27 cellular contexts compared by ENCODE assay signal in genomic region chr11:85913486-85913885, GRCh38. TPM values are rescaled to one million over a fixed set of nuclear protein-coding genes. Genes with fewer than 3 reads are reported as not detected.
DNase-seq lines count a peak whose midpoint lies in the region; ATAC-seq, FAIRE-seq and TF ChIP-seq lines count a peak whose summit lies in the region.
"Had no signal": no experiment of that assay in that cellular context is flagged by ENCODE, and none has a peak within 500 bp of the region (broad histone marks: within the 10 kb centered on the region; RNA-seq: fewer than 3 reads in every experiment).

No MANE protein-coding gene starts in this region.

- H3K27ac ChIP-seq in right lobe of liver (no peak overlapping the region), HepG2 (ENCODE audit: extremely low read length, insufficient read depth, low read length) (no peak overlapping the region), brain microvascular endothelial cell (no peak overlapping the region)
- H3K27ac ChIP-seq: GM23248, HL-60, SJCRH30 had no signal

- no peak for DNase-seq in right lobe of liver
- no peak for DNase-seq in HepG2 (ENCODE audit: low spot score)
- peak; percentile 15 for DNase-seq in NOMO-1 treated with DMSO at 0.1 percent for 48 hours (lab: John Stamatoyannopoulos, UW; ENCODE audit: unreplicated experiment)
- DNase-seq in UCSD-AML1 (lab: John Stamatoyannopoulos, UW; ENCODE audit: unreplicated experiment): peak; percentile 14
- no peak for DNase-seq in brain microvascular endothelial cell
- no peak for DNase-seq in LoVo (ENCODE audit: low spot score)
- no peak for DNase-seq in DMS153 (lab: John Stamatoyannopoulos, UW)
- DNase-seq: CD4-positive, CD25-positive, alpha-beta regulatory T cell; DND-41; GM23248; H9; HFFc6; KBM-7; NCI-H1048; NCI-H1417 treated with DMSO at 0.1 percent for 48 hours; NCI-H187; NCI-H2107; NCI-H446 treated with DMSO at 0.1 percent for 48 hours; NCI-H526 treated with DMSO at 0.1 percent for 48 hours; SJCRH30 had no signal

- H3K4me2 ChIP-seq in HepG2 (ENCODE audit: low read depth, low read length): no peak overlapping the region

- H3K4me1 ChIP-seq in right lobe of liver: no peaks in the 10 kb centered on the region
- peaks cover 6% of the 10 kb centered on the region for H3K4me1 ChIP-seq in HepG2 (ENCODE audit: insufficient read depth, low read length)
- H3K4me1 ChIP-seq: SJCRH30 had no signal

- H3K9me3 ChIP-seq in right lobe of liver (no peaks in the 10 kb centered on the region), HepG2 (ENCODE audit: low read length) (peaks cover 7% of the 10 kb centered on the region)

- H3K4me3 ChIP-seq in right lobe of liver: no peak overlapping the region
- H3K4me3 ChIP-seq in HepG2 (replicated peaks in 1 of 3; ENCODE audit: insufficient read depth in 1 of 3, low read depth in 2 of 3, low read length in 3 of 3): no peak overlapping the region
- no peak overlapping the region for H3K4me3 ChIP-seq in brain microvascular endothelial cell (ENCODE audit: low read depth, low read length)
- H3K4me3 ChIP-seq: GM12878, GM23248, SJCRH30 had no signal

- no peak for TF ChIP-seq RAD21 in HepG2 (CRISPR knock-in tag; IDR thresholded peaks at IDR 0.05)

- TF ChIP-seq POLR2A in right lobe of liver (IDR thresholded peaks at IDR 0.05) (no peak), HepG2 (IDR thresholded peaks at IDR 0.05; ENCODE audit: insufficient read depth in 1 of 2, low read depth in 2 of 2, low read length in 2 of 2) (no peak)

- TF ChIP-seq CTCF in right lobe of liver (IDR thresholded peaks at IDR 0.05): no peak
- no peak for TF ChIP-seq CTCF in HepG2 (CRISPR knock-in tag; IDR thresholded peaks at IDR 0.05)
- TF ChIP-seq CTCF in brain microvascular endothelial cell (IDR thresholded peaks at IDR 0.05; ENCODE audit: low read depth, low read length, missing control alignments): no peak

- H4K20me1 ChIP-seq in HepG2 (ENCODE audit: insufficient read depth, low read length): no peaks in the 10 kb centered on the region

- ATAC-seq in right lobe of liver: peak; percentile 24 to 46 (median 38)
- ATAC-seq in HepG2: no peak
- ATAC-seq in HG02870 (IDR thresholded peaks at IDR 0.05; ENCODE audit: unreplicated experiment): no peak
- ATAC-seq: GM12878, Panc1 had no signal

- intact Hi-C loops in right lobe of liver (cut with DNase I): no loop called here
- intact Hi-C loops in HepG2 (cut with micrococcal nuclease; ENCODE audit: unreplicated experiment): no loop called here

- H3K27me3 ChIP-seq in right lobe of liver (no peaks in the 10 kb centered on the region), HepG2 (ENCODE audit: control insufficient read depth in 1 of 2, insufficient read depth in 2 of 2, low read length in 2 of 2) (no peaks in the 10 kb centered on the region), brain microvascular endothelial cell (replicated peaks) (no peaks in the 10 kb centered on the region)
- H3K27me3 ChIP-seq: SJCRH30 had no signal

- CTCF ChIA-PET in HepG2 (lab: Yijun Ruan, JAX; ENCODE audit: low intra/inter-chr PET ratio, low total read pairs): no interaction called here

- no peak for FAIRE-seq in HepG2 (lab: Jason Lieb, UNC)
- FAIRE-seq: GM12878 had no signal

- no peak for TF ChIP-seq EP300 in HepG2 (IDR thresholded peaks at IDR 0.05; ENCODE audit: low read depth in 2 of 2, low read length in 2 of 2)
- TF ChIP-seq EP300 in HepG2 (CRISPR knock-in tag; IDR thresholded peaks at IDR 0.05; ENCODE audit: borderline replicate concordance): no peak

- no peak overlapping the region for H2AFZ ChIP-seq in HepG2 (ENCODE audit: low read length)
- H2AFZ ChIP-seq: GM23248 had no signal

- H3K9ac ChIP-seq in HepG2 (ENCODE audit: insufficient read depth, low read depth, low read length): no peak overlapping the region
- H3K9ac ChIP-seq: GM23248 had no signal

- H3K79me2 ChIP-seq in HepG2 (ENCODE audit: insufficient read depth, low read length): no peaks in the 10 kb centered on the region

- H3K36me3 ChIP-seq in right lobe of liver (no peaks in the 10 kb centered on the region), HepG2 (replicated peaks in 1 of 2; ENCODE audit: control insufficient read depth in 1 of 2, insufficient read depth in 2 of 2, low read length in 2 of 2) (no peaks in the 10 kb centered on the region), brain microvascular endothelial cell (replicated peaks) (no peaks in the 10 kb centered on the region)
- H3K36me3 ChIP-seq: SJCRH30 had no signal

- in situ Hi-C loops in HepG2 (cut with HindIII; ENCODE audit: extremely low pct_ligation_motif_present, low pct_unique_long_range_greater_than_20kb): no loop called here
- in situ Hi-C loops in brain microvascular endothelial cell (cut with HindIII; ENCODE audit: low pct_ligation_motif_present, low sequenced_read_pairs): no loop called here

- BruUV-seq in HepG2 (replicated peaks; lab: Mats Ljungman, UMichigan): no TSS peak

- POLR2A ChIA-PET in HepG2 (lab: Yijun Ruan, JAX): no interaction called here

TF ChIP-seq in HepG2, 621 proteins besides CTCF, POLR2A, EP300 and RAD21:
- TF ChIP-seq, protein P1, sequence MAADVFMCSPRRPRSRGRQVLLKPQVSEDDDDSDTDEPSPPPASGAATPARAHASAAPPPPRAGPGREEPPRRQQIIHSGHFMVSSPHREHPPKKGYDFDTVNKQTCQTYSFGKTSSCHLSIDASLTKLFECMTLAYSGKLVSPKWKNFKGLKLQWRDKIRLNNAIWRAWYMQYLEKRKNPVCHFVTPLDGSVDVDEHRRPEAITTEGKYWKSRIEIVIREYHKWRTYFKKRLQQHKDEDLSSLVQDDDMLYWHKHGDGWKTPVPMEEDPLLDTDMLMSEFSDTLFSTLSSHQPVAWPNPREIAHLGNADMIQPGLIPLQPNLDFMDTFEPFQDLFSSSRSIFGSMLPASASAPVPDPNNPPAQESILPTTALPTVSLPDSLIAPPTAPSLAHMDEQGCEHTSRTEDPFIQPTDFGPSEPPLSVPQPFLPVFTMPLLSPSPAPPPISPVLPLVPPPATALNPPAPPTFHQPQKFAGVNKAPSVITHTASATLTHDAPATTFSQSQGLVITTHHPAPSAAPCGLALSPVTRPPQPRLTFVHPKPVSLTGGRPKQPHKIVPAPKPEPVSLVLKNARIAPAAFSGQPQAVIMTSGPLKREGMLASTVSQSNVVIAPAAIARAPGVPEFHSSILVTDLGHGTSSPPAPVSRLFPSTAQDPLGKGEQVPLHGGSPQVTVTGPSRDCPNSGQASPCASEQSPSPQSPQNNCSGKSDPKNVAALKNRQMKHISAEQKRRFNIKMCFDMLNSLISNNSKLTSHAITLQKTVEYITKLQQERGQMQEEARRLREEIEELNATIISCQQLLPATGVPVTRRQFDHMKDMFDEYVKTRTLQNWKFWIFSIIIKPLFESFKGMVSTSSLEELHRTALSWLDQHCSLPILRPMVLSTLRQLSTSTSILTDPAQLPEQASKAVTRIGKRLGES (CRISPR knock-in tag; IDR thresholded peaks at IDR 0.05; ENCODE audit: borderline replicate concordance): no peak
- TF ChIP-seq ZSCAN21 (CRISPR knock-in tag; IDR thresholded peaks at IDR 0.05; ENCODE audit: borderline replicate concordance): no peak
- no peak for TF ChIP-seq ZNF746 (CRISPR knock-in tag; IDR thresholded peaks at IDR 0.05)
- TF ChIP-seq ZNF251 (CRISPR knock-in tag; IDR thresholded peaks at IDR 0.05): no peak
- no peak for TF ChIP-seq KDM1A (CRISPR knock-in tag; IDR thresholded peaks at IDR 0.05)
- no peak for TF ChIP-seq ZNF275 (CRISPR knock-in tag; IDR thresholded peaks at IDR 0.05; ENCODE audit: borderline replicate concordance)

RNA-seq across cellular contexts. Expression of gene CCDC83, which starts 58.3 kb away (rescaled TPM):
- not detected for total RNA-seq in right lobe of liver
- not detected in 2 replicates for total RNA-seq in HepG2 (2016; rRNA removed; fragmentation: Illumina TruSeq; extraction: Trizol)
- not detected in 2 replicates for total RNA-seq in HepG2 (2016; cell fraction: cytosol; rRNA removed; fragmentation: Illumina TruSeq; extraction: Trizol; ENCODE audit: low read depth)
- total RNA-seq in HepG2 (2016; cell fraction: insoluble cytoplasmic fraction; rRNA removed; fragmentation: Illumina TruSeq; extraction: Trizol): not detected in 2 replicates
- not detected in 2 replicates for total RNA-seq in HepG2 (2016; cell fraction: membrane; rRNA removed; fragmentation: Illumina TruSeq; extraction: Trizol)
- total RNA-seq in HepG2 (2016; cell fraction: nucleus; rRNA removed; fragmentation: Illumina TruSeq; extraction: Trizol): not detected in 2 replicates
- not detected in 2 replicates for polyA plus RNA-seq in HepG2 (2011; rRNA removed)
- polyA plus RNA-seq in HepG2 (2011; cell fraction: cytosol; rRNA removed): not detected in 2 replicates
- polyA plus RNA-seq in HepG2 (2011; cell fraction: nucleus; rRNA removed): not detected in 2 replicates
- not detected in 2 replicates for polyA plus RNA-seq in HepG2 (2012)
- polyA plus RNA-seq in HepG2 (2016; cell fraction: cytosol; fragmentation: Illumina TruSeq; extraction: Trizol; ENCODE audit: low read depth): not detected in 2 replicates
- not detected in 2 replicates for polyA plus RNA-seq in HepG2 (2016; cell fraction: insoluble cytoplasmic fraction; fragmentation: Illumina TruSeq; extraction: Trizol; ENCODE audit: low read depth)
- not detected in 2 replicates for polyA plus RNA-seq in HepG2 (2016; cell fraction: membrane; fragmentation: Illumina TruSeq; extraction: Trizol; ENCODE audit: low read depth)
- not detected in 2 replicates for polyA plus RNA-seq in HepG2 (2016; cell fraction: nucleus; fragmentation: Illumina TruSeq; extraction: Trizol; ENCODE audit: insufficient read depth, low read depth)
- polyA minus RNA-seq in HepG2 (2011; rRNA and poly(A)+ RNA removed; ENCODE audit: low replicate concordance): not detected in 2 replicates
- polyA minus RNA-seq in HepG2 (2011; cell fraction: cytosol; rRNA and poly(A)+ RNA removed): not detected in 2 replicates
- 0.25 TPM in 1 of 2 replicates, not detected in the other for polyA minus RNA-seq in HepG2 (2011; cell fraction: nucleus; rRNA and poly(A)+ RNA removed)
- total RNA-seq: A172; CD4-positive, CD25-positive, alpha-beta regulatory T cell; GM12878; GM23248; H9; HFFc6; HT-29; SJCRH30 had no signal
- polyA plus RNA-seq: AG04450; CD4-positive, CD25-positive, alpha-beta regulatory T cell; GM12878; GM23248 had no signal

Comparison
In these comparisons a context has a peak if more than half of its experiments do, and no peak if none do; other contexts are left out.
1. ATAC-seq: peak in right lobe of liver (4 of 4); none in HepG2 (single experiment) and HG02870 (single experiment).
2. DNase-seq: peak in NOMO-1 treated with DMSO at 0.1 percent for 48 hours (single experiment) and UCSD-AML1 (single experiment); none in right lobe of liver (0 of 3), HepG2 (single experiment), brain microvascular endothelial cell (single experiment), LoVo (single experiment) and DMS153 (single experiment).